Comparison of ENCODE assay signal across 12 cellular contexts in genomic region chr4:148425327-148426110, GRCh38. TPM values are rescaled to one million over a fixed set of nuclear protein-coding genes. Genes with fewer than 3 reads are reported as not detected.
DNase-seq lines count a peak whose midpoint lies in the region; ATAC-seq and TF ChIP-seq lines count a peak whose summit lies in the region.
"Had no signal": no experiment of that assay in that cellular context is flagged by ENCODE, and none has a peak within 500 bp of the region (broad histone marks: within the 10 kb centered on the region; RNA-seq: fewer than 3 reads in every experiment).

No MANE protein-coding gene starts in this region.

- DNase-seq in activated CD8-positive, alpha-beta T cell treated with anti-CD3 and anti-CD28 coated beads for 36 hours = peak; percentile 14
- no peak for DNase-seq in activated CD8-positive, alpha-beta T cell treated with anti-CD3 and anti-CD28 coated beads, Interleukin-2, amount 10 ng/mL, durations not matched to agents 7 days and 5 days
- no peak for DNase-seq in activated naive CD8-positive, alpha-beta T cell treated with anti-CD3 and anti-CD28 coated beads, Interleukin-2, amount 50 U/mL, for 24 hours
- DNase-seq in stimulated activated naive CD8-positive, alpha-beta T cell treated with anti-CD3 and anti-CD28 coated beads, Interleukin-15, amount 100 ng/mL, for 72 hours = no peak
- no peak for DNase-seq in occipital lobe (lab: John Stamatoyannopoulos, UW)
- DNase-seq in RPMI8226 = no peak
- no peak for DNase-seq in NCI-H1092 (lab: John Stamatoyannopoulos, UW)
- DNase-seq: activated naive CD4-positive, alpha-beta T cell treated with anti-CD3 and anti-CD28 coated beads, Interleukin-2, amount 10 ng/mL, durations not matched to agents 7 days and 5 days; EL; NCI-H1694 had no signal

- H3K4me1 Mint-ChIP-seq in activated CD8-positive, alpha-beta T cell treated with anti-CD3 and anti-CD28 coated beads for 36 hours (ENCODE audit: low read depth) = peaks cover 70% of the 10 kb centered on the region
- peaks cover 23% of the 10 kb centered on the region for H3K4me1 Mint-ChIP-seq in activated CD8-positive, alpha-beta T cell treated with anti-CD3 and anti-CD28 coated beads, Interleukin-2, amount 10 ng/mL, durations not matched to agents 7 days and 5 days (ENCODE audit: low read depth)
- H3K4me1 Mint-ChIP-seq in activated naive CD8-positive, alpha-beta T cell treated with anti-CD3 and anti-CD28 coated beads, Interleukin-2, amount 50 U/mL, for 24 hours = peaks cover 83% of the 10 kb centered on the region
- peaks cover 64% of the 10 kb centered on the region for H3K4me1 Mint-ChIP-seq in stimulated activated naive CD8-positive, alpha-beta T cell treated with anti-CD3 and anti-CD28 coated beads, Interleukin-15, amount 100 ng/mL, for 72 hours

- TF ChIP-seq CTCF in activated CD8-positive, alpha-beta T cell treated with anti-CD3 and anti-CD28 coated beads for 36 hours (IDR thresholded peaks at IDR 0.05) = no peak

- POLR2A ChIA-PET in activated CD8-positive, alpha-beta T cell treated with anti-CD3 and anti-CD28 coated beads for 36 hours (lab: Charles Lee) = no interaction called here
- POLR2A ChIA-PET in activated CD8-positive, alpha-beta T cell treated with anti-CD3 and anti-CD28 coated beads, Interleukin-2, amount 10 ng/mL, durations not matched to agents 7 days and 5 days (lab: Charles Lee) = no interaction called here

- ATAC-seq in activated CD8-positive, alpha-beta T cell treated with anti-CD3 and anti-CD28 coated beads for 36 hours = peak; percentile 63
- ATAC-seq in activated CD8-positive, alpha-beta T cell treated with anti-CD3 and anti-CD28 coated beads, Interleukin-2, amount 10 ng/mL, durations not matched to agents 7 days and 5 days = no peak
- peak; percentile 87 for ATAC-seq in HG02981 (IDR thresholded peaks at IDR 0.05; ENCODE audit: unreplicated experiment)
- peak; percentile 76 for ATAC-seq in activated naive CD8-positive, alpha-beta T cell treated with anti-CD3 and anti-CD28 coated beads, Interleukin-2, amount 50 U/mL, for 24 hours
- peak; percentile 45 for ATAC-seq in stimulated activated naive CD8-positive, alpha-beta T cell treated with anti-CD3 and anti-CD28 coated beads, Interleukin-15, amount 100 ng/mL, for 72 hours
- ATAC-seq: activated CD4-positive, CD25-positive, alpha-beta regulatory T cell treated with anti-CD3 and anti-CD28 coated beads, Interleukin-2, amount 50 U/mL, for 24 hours had no signal

- no peak overlapping the region for H3K4me3 Mint-ChIP-seq in activated CD8-positive, alpha-beta T cell treated with anti-CD3 and anti-CD28 coated beads for 36 hours
- H3K4me3 Mint-ChIP-seq in activated CD8-positive, alpha-beta T cell treated with anti-CD3 and anti-CD28 coated beads, Interleukin-2, amount 10 ng/mL, durations not matched to agents 7 days and 5 days = no peak overlapping the region
- H3K4me3 Mint-ChIP-seq in activated naive CD8-positive, alpha-beta T cell treated with anti-CD3 and anti-CD28 coated beads, Interleukin-2, amount 50 U/mL, for 24 hours = no peak overlapping the region
- peak overlapping the region in 1 of 2 donors; percentile 7 for H3K4me3 Mint-ChIP-seq in stimulated activated naive CD8-positive, alpha-beta T cell treated with anti-CD3 and anti-CD28 coated beads, Interleukin-15, amount 100 ng/mL, for 72 hours
- H3K4me3 Mint-ChIP-seq: activated naive CD4-positive, alpha-beta T cell treated with anti-CD3 and anti-CD28 coated beads, Interleukin-2, amount 10 ng/mL, durations not matched to agents 7 days and 5 days had no signal

- intact Hi-C loops in activated CD8-positive, alpha-beta T cell treated with anti-CD3 and anti-CD28 coated beads for 36 hours (cut with micrococcal nuclease) = no loop called here

- CTCF ChIA-PET in activated CD8-positive, alpha-beta T cell treated with anti-CD3 and anti-CD28 coated beads for 36 hours (lab: Charles Lee) = no interaction called here
- CTCF ChIA-PET in activated CD8-positive, alpha-beta T cell treated with anti-CD3 and anti-CD28 coated beads, Interleukin-2, amount 10 ng/mL, durations not matched to agents 7 days and 5 days (lab: Charles Lee) = no interaction called here

- no peaks in the 10 kb centered on the region for H3K27me3 Mint-ChIP-seq in activated CD8-positive, alpha-beta T cell treated with anti-CD3 and anti-CD28 coated beads for 36 hours
- H3K27me3 Mint-ChIP-seq in activated CD8-positive, alpha-beta T cell treated with anti-CD3 and anti-CD28 coated beads, Interleukin-2, amount 10 ng/mL, durations not matched to agents 7 days and 5 days (ENCODE audit: low read depth) = no peaks in the 10 kb centered on the region
- H3K27me3 Mint-ChIP-seq in activated naive CD8-positive, alpha-beta T cell treated with anti-CD3 and anti-CD28 coated beads, Interleukin-2, amount 50 U/mL, for 24 hours = no peaks in the 10 kb centered on the region
- no peaks in the 10 kb centered on the region for H3K27me3 Mint-ChIP-seq in stimulated activated naive CD8-positive, alpha-beta T cell treated with anti-CD3 and anti-CD28 coated beads, Interleukin-15, amount 100 ng/mL, for 72 hours
- H3K27me3 Mint-ChIP-seq: activated naive CD4-positive, alpha-beta T cell treated with anti-CD3 and anti-CD28 coated beads, Interleukin-2, amount 10 ng/mL, durations not matched to agents 7 days and 5 days had no signal

- no peaks in the 10 kb centered on the region for H3K9me3 Mint-ChIP-seq in activated CD8-positive, alpha-beta T cell treated with anti-CD3 and anti-CD28 coated beads for 36 hours
- H3K9me3 Mint-ChIP-seq in activated CD8-positive, alpha-beta T cell treated with anti-CD3 and anti-CD28 coated beads, Interleukin-2, amount 10 ng/mL, durations not matched to agents 7 days and 5 days (ENCODE audit: insufficient read depth) = no peaks in the 10 kb centered on the region
- H3K9me3 Mint-ChIP-seq in activated naive CD8-positive, alpha-beta T cell treated with anti-CD3 and anti-CD28 coated beads, Interleukin-2, amount 50 U/mL, for 24 hours = peaks cover 7% of the 10 kb centered on the region
- peaks cover 0 to 6% of the 10 kb centered on the region in 2 donors for H3K9me3 Mint-ChIP-seq in stimulated activated naive CD8-positive, alpha-beta T cell treated with anti-CD3 and anti-CD28 coated beads, Interleukin-15, amount 100 ng/mL, for 72 hours
- H3K9me3 Mint-ChIP-seq: activated naive CD4-positive, alpha-beta T cell treated with anti-CD3 and anti-CD28 coated beads, Interleukin-2, amount 10 ng/mL, durations not matched to agents 7 days and 5 days had no signal

- peak overlapping the region; percentile 66 for H3K27ac Mint-ChIP-seq in activated CD8-positive, alpha-beta T cell treated with anti-CD3 and anti-CD28 coated beads for 36 hours
- no peak overlapping the region for H3K27ac Mint-ChIP-seq in activated CD8-positive, alpha-beta T cell treated with anti-CD3 and anti-CD28 coated beads, Interleukin-2, amount 10 ng/mL, durations not matched to agents 7 days and 5 days
- H3K27ac Mint-ChIP-seq in activated naive CD8-positive, alpha-beta T cell treated with anti-CD3 and anti-CD28 coated beads, Interleukin-2, amount 50 U/mL, for 24 hours = peak overlapping the region; percentile 73
- H3K27ac Mint-ChIP-seq in stimulated activated naive CD8-positive, alpha-beta T cell treated with anti-CD3 and anti-CD28 coated beads, Interleukin-15, amount 100 ng/mL, for 72 hours = no peak overlapping the region
- H3K27ac Mint-ChIP-seq: activated naive CD4-positive, alpha-beta T cell treated with anti-CD3 and anti-CD28 coated beads, Interleukin-2, amount 10 ng/mL, durations not matched to agents 7 days and 5 days had no signal

- peaks cover 2% of the 10 kb centered on the region for H3K36me3 Mint-ChIP-seq in activated CD8-positive, alpha-beta T cell treated with anti-CD3 and anti-CD28 coated beads for 36 hours (ENCODE audit: low read depth)
- H3K36me3 Mint-ChIP-seq in activated CD8-positive, alpha-beta T cell treated with anti-CD3 and anti-CD28 coated beads, Interleukin-2, amount 10 ng/mL, durations not matched to agents 7 days and 5 days (ENCODE audit: low read depth) = peaks cover 3% of the 10 kb centered on the region
- no peaks in the 10 kb centered on the region for H3K36me3 Mint-ChIP-seq in activated naive CD8-positive, alpha-beta T cell treated with anti-CD3 and anti-CD28 coated beads, Interleukin-2, amount 50 U/mL, for 24 hours (ENCODE audit: low read depth)
- H3K36me3 Mint-ChIP-seq: activated naive CD4-positive, alpha-beta T cell treated with anti-CD3 and anti-CD28 coated beads, Interleukin-2, amount 10 ng/mL, durations not matched to agents 7 days and 5 days had no signal

RNA-seq across cellular contexts. Expression of gene NR3C2, which starts 16.7 kb away (rescaled TPM):
- 1 to 10 TPM; 6.1 to 6.4 TPM for total RNA-seq in activated CD8-positive, alpha-beta T cell treated with anti-CD3 and anti-CD28 coated beads for 36 hours
- total RNA-seq in activated CD8-positive, alpha-beta T cell treated with anti-CD3 and anti-CD28 coated beads, Interleukin-2, amount 10 ng/mL, durations not matched to agents 7 days and 5 days = 1 to 10 TPM; 5.3 to 5.7 TPM
- total RNA-seq in occipital lobe = 10.9 TPM

Comparison
In these comparisons a context has a peak if more than half of its experiments do, and no peak if none do; other contexts are left out.
1. H3K27ac Mint-ChIP-seq: peak in activated CD8-positive, alpha-beta T cell treated with anti-CD3 and anti-CD28 coated beads for 36 hours (single experiment) and activated naive CD8-positive, alpha-beta T cell treated with anti-CD3 and anti-CD28 coated beads, Interleukin-2, amount 50 U/mL, for 24 hours (single experiment); none in activated CD8-positive, alpha-beta T cell treated with anti-CD3 and anti-CD28 coated beads, Interleukin-2, amount 10 ng/mL, durations not matched to agents 7 days and 5 days (single experiment) and stimulated activated naive CD8-positive, alpha-beta T cell treated with anti-CD3 and anti-CD28 coated beads, Interleukin-15, amount 100 ng/mL, for 72 hours (0 of 2).